ENCODE assay signal across 8 cellular contexts in genomic region chr13:46490713-46491112, GRCh38.
DNase-seq lines count a peak whose midpoint lies in the region; ATAC-seq, FAIRE-seq and TF ChIP-seq lines count a peak whose summit lies in the region.
"Not testable (repeated sequence)": the region's sequence is repeated elsewhere in the genome, so short reads cannot be mapped to it uniquely, and the experiment has no call there.

No MANE protein-coding gene starts in this region.

- H3K9ac ChIP-seq in astrocyte (ENCODE audit: low read length); endothelial cell of umbilical vein (replicated peaks; ENCODE audit: extremely low read depth, insufficient read depth, low read length); smooth muscle cell (ENCODE audit: low read depth): not testable (repeated sequence)

- not testable (repeated sequence) for H3K4me3 Mint-ChIP-seq in CD8-positive, alpha-beta T cell; astrocyte (ENCODE audit: unreplicated experiment)

- not testable (repeated sequence) for H3K9me3 Mint-ChIP-seq in CD8-positive, alpha-beta T cell; astrocyte (ENCODE audit: unreplicated experiment)

- ATAC-seq in CD8-positive, alpha-beta T cell, result peak; percentile 55

- H3K4me1 ChIP-seq in CD8-positive, alpha-beta T cell (ENCODE audit: insufficient read depth, low read length); endothelial cell of umbilical vein (ENCODE audit: control insufficient read depth, extremely low read depth, insufficient read depth, low read length); mesodermal cell (ENCODE audit: control insufficient read depth, insufficient read depth, low read length, poor library complexity, severe bottlenecking): not testable (repeated sequence)
- H3K4me1 ChIP-seq in astrocyte (ENCODE audit: insufficient read depth, low read length), result peaks cover 16% of the 10 kb centered on the region
- H3K4me1 ChIP-seq in smooth muscle cell (ENCODE audit: low read depth), result peaks cover 13% of the 10 kb centered on the region

- not testable (repeated sequence) for H3K27me3 ChIP-seq in CD8-positive, alpha-beta T cell (ENCODE audit: insufficient read depth, low read length); WERI-Rb-1 (ENCODE audit: insufficient read depth, low read depth, severe bottlenecking); astrocyte (ENCODE audit: insufficient read depth, low read length); smooth muscle cell (ENCODE audit: low read depth)
- H3K27me3 ChIP-seq in endothelial cell of umbilical vein (ENCODE audit: control insufficient read depth in 2 of 2, insufficient read depth in 2 of 2, low read length in 2 of 2), result peaks cover 16 to 17% of the 10 kb centered on the region in 2 experiments

- H3K27me3 Mint-ChIP-seq in CD8-positive, alpha-beta T cell (ENCODE audit: low read depth); astrocyte (ENCODE audit: low read depth, unreplicated experiment): not testable (repeated sequence)

- not testable (repeated sequence) for H3K9me3 ChIP-seq in CD8-positive, alpha-beta T cell (ENCODE audit: low read length); WERI-Rb-1 (ENCODE audit: severe bottlenecking); astrocyte (ENCODE audit: insufficient read depth, low read depth, low read length); endothelial cell of umbilical vein (replicated peaks; ENCODE audit: control insufficient read depth, insufficient read depth, low read length); mesodermal cell (ENCODE audit: control insufficient read depth, low read length); smooth muscle cell (replicated peaks; ENCODE audit: low read depth)

- not testable (repeated sequence) for BruUV-seq in endothelial cell of umbilical vein (replicated peaks; lab: Mats Ljungman, UMichigan)

- DNase-seq in CD8-positive, alpha-beta T cell; GM18507 (ENCODE audit: extremely low spot score, insufficient read length, low read depth); astrocyte (ENCODE audit: low read depth); endothelial cell of umbilical vein (ENCODE audit: low read depth, low spot score); smooth muscle cell (lab: John Stamatoyannopoulos, UW; ENCODE audit: unreplicated experiment); urothelium cell line (ENCODE audit: low spot score): not testable (repeated sequence)
- DNase-seq in WERI-Rb-1, result peak; percentile 24

- WGBS in mesodermal cell (ENCODE audit: insufficient coverage in 2 of 2), 2 experiments, result 95% methylated on average over 14 of the region's 14 CpGs
- WGBS in smooth muscle cell (ENCODE audit: low lambda C conversion rate), result 82% methylated on average over 14 of the region's 14 CpGs

- H3K27ac Mint-ChIP-seq in CD8-positive, alpha-beta T cell; astrocyte (ENCODE audit: unreplicated experiment): not testable (repeated sequence)

- H2AFZ ChIP-seq in astrocyte (ENCODE audit: low read depth, low read length); endothelial cell of umbilical vein (ENCODE audit: low read depth, low read length); smooth muscle cell (ENCODE audit: low read depth): not testable (repeated sequence)

- CTCF ChIA-PET in CD8-positive, alpha-beta T cell (lab: Charles Lee), result interaction anchor here (1.0 to 3.6 kb wide), 3 partner anchors 61 to 234 kb away, joined by 3 to 25 read pairs (median 5); no protein-coding TSS in a partner anchor
- CTCF ChIA-PET in endothelial cell of umbilical vein (lab: Charles Lee), result interaction anchor here (0.7 to 3.2 kb wide), 7 partner anchors 11 to 274 kb away, joined by 3 to 46 read pairs (median 4); no protein-coding TSS in a partner anchor

- not testable (repeated sequence) for H3K79me2 ChIP-seq in astrocyte (ENCODE audit: insufficient read depth, low read length); endothelial cell of umbilical vein (ENCODE audit: control insufficient read depth, insufficient read depth, low read length); smooth muscle cell (ENCODE audit: low read depth)

- not testable (repeated sequence) for H3K27ac ChIP-seq in CD8-positive, alpha-beta T cell (ENCODE audit: low read depth, low read length); astrocyte (ENCODE audit: low read depth, low read length); endothelial cell of umbilical vein (ENCODE audit: insufficient read depth, low read depth, low read length)
- H3K27ac ChIP-seq in WERI-Rb-1, result peak overlapping the region; percentile 60
- peak overlapping the region; percentile 31 for H3K27ac ChIP-seq in mesodermal cell (ENCODE audit: low read depth, low read length, severe bottlenecking)
- H3K27ac ChIP-seq in smooth muscle cell (ENCODE audit: low read depth), result peak overlapping the region; percentile 65

- H3K4me1 Mint-ChIP-seq in CD8-positive, alpha-beta T cell (ENCODE audit: low read depth); astrocyte (ENCODE audit: low read depth, unreplicated experiment): not testable (repeated sequence)

- not testable (repeated sequence) for TF ChIP-seq CTCF in CD8-positive, alpha-beta T cell (IDR thresholded peaks at IDR 0.05); WERI-Rb-1 (IDR thresholded peaks at IDR 0.05; ENCODE audit: low read depth, low read length); astrocyte (IDR thresholded peaks at IDR 0.05; ENCODE audit: insufficient read depth, low read depth, low read length); endothelial cell of umbilical vein (IDR thresholded peaks at IDR 0.05; ENCODE audit: extremely low read depth in 1 of 2, insufficient read depth in 1 of 2, low read depth in 1 of 2, low read length in 2 of 2); smooth muscle cell (IDR thresholded peaks at IDR 0.05; ENCODE audit: borderline replicate concordance, insufficient read depth, poor library complexity, severe bottlenecking)

- H3K36me3 ChIP-seq in CD8-positive, alpha-beta T cell (ENCODE audit: insufficient read depth, low read length); WERI-Rb-1; astrocyte (ENCODE audit: insufficient read depth, low read length); endothelial cell of umbilical vein (ENCODE audit: control insufficient read depth in 2 of 2, extremely low read depth in 1 of 2, insufficient read depth in 2 of 2, low read length in 2 of 2); mesodermal cell (ENCODE audit: control insufficient read depth, insufficient read depth, low read length); smooth muscle cell (ENCODE audit: low read depth): not testable (repeated sequence)

- H3F3A ChIP-seq in smooth muscle cell (ENCODE audit: low read depth), result peaks cover 10% of the 10 kb centered on the region

- H3K9me1 ChIP-seq in endothelial cell of umbilical vein (replicated peaks; ENCODE audit: control insufficient read depth, extremely low read depth, insufficient read depth, low read length), result not testable (repeated sequence)

- peak; percentile 76 for FAIRE-seq in GM18507 (lab: Jason Lieb, UNC)
- FAIRE-seq in astrocyte (lab: Jason Lieb, UNC), result peak; percentile 88
- FAIRE-seq in endothelial cell of umbilical vein (lab: Jason Lieb, UNC), result peak; percentile 64
- FAIRE-seq in urothelium cell line (lab: Jason Lieb, UNC), result peak; percentile 17

- H3K36me3 Mint-ChIP-seq in CD8-positive, alpha-beta T cell; astrocyte (ENCODE audit: low read depth, unreplicated experiment): not testable (repeated sequence)

- dilution Hi-C loops in endothelial cell of umbilical vein (cut with MboI; ENCODE audit: extremely low pct_ligation_motif_present, low sequenced_read_pairs), result not testable (repeated sequence)

- not testable (repeated sequence) for H4K20me1 ChIP-seq in astrocyte (ENCODE audit: insufficient read depth, low read length); endothelial cell of umbilical vein (replicated peaks; ENCODE audit: control insufficient read depth, extremely low read depth, insufficient read depth, low read length); smooth muscle cell (ENCODE audit: low read depth)

- not testable (repeated sequence) for H3K4me2 ChIP-seq in astrocyte (ENCODE audit: low read length); endothelial cell of umbilical vein (ENCODE audit: insufficient read depth, low read length); smooth muscle cell

- POLR2A ChIA-PET in CD8-positive, alpha-beta T cell (lab: Charles Lee); endothelial cell of umbilical vein (lab: Charles Lee): not testable (repeated sequence)

- not testable (repeated sequence) for H3K4me3 ChIP-seq in CD8-positive, alpha-beta T cell (ENCODE audit: low read depth, low read length); astrocyte (ENCODE audit: insufficient read depth, low read depth, low read length); endothelial cell of umbilical vein (replicated peaks in 1 of 3; ENCODE audit: insufficient read depth in 1 of 3, low read depth in 1 of 3, low read length in 3 of 3); mesodermal cell (ENCODE audit: extremely low read depth, insufficient read depth, low read length, poor library complexity, severe bottlenecking); smooth muscle cell
- peak overlapping the region; percentile 22 for H3K4me3 ChIP-seq in WERI-Rb-1 (ENCODE audit: low read depth, low read length)

- not testable (repeated sequence) for TF ChIP-seq POLR2A in endothelial cell of umbilical vein (IDR thresholded peaks at IDR 0.05; ENCODE audit: low read depth, low read length)

- intact Hi-C loops in CD8-positive, alpha-beta T cell (cut with DNase I, micrococcal nuclease), result not testable (repeated sequence)
- intact Hi-C loops in endothelial cell of umbilical vein (cut with micrococcal nuclease), result loop anchor here (5.0 kb wide), 1 partner anchor 112 kb away; no protein-coding TSS in a partner anchor
